Comparison of ENCODE assay signal across 1 cellular context in genomic region chr9:68895741-68896478, GRCh38.
TF ChIP-seq lines count a peak whose summit lies in the region.

No MANE protein-coding gene starts in this region.

TF ChIP-seq in WTC11, 78 proteins besides CTCF, POLR2A, EP300 and RAD21 (continued from another document):
- TF ChIP-seq ZNF138 (CRISPR knock-in tag; conservative IDR thresholded peaks at IDR 0.05) (no peak), ATF3 (CRISPR knock-in tag; conservative IDR thresholded peaks at IDR 0.05) (no peak)
